In the genomic region with DNA sequence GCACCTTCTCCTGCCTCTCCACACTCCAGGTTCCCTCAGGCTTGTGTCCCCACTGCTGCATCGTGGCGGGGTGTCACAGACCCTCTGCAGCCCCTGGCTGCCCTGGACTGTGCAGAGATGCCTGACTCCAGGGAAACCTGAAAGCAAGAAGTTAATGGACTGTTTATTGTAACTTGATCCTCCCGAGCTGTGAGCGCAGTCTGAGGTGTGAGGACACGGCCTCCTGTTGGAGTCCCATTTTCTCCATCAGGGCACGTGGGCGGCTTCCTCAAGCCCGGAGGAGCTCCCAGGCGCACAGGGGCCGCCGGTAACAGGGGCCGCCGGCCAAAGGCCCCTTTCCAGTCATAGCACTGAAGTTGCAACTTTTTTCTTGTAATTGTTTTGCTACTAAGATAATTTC, we compare ENCODE assay signal across 20 cellular contexts. TPM values are rescaled to one million over a fixed set of nuclear protein-coding genes. Genes with fewer than 3 reads are reported as not detected.
DNase-seq lines count a peak whose midpoint lies in the region; ATAC-seq, FAIRE-seq and TF ChIP-seq lines count a peak whose summit lies in the region.
"Had no signal": no experiment of that assay in that cellular context is flagged by ENCODE, and none has a peak within 500 bp of the region (broad histone marks: within the 10 kb centered on the region; RNA-seq: fewer than 3 reads in every experiment).

No MANE protein-coding gene starts in this region.

- ATAC-seq in naive thymus-derived CD8-positive, alpha-beta T cell = no peak
- no peak for ATAC-seq in HG03139 (IDR thresholded peaks at IDR 0.05; ENCODE audit: unreplicated experiment)
- ATAC-seq: left colon, PC-3 had no signal

- H3K27me3 Mint-ChIP-seq in naive thymus-derived CD8-positive, alpha-beta T cell = no peaks in the 10 kb centered on the region

- POLR2A ChIA-PET in naive thymus-derived CD8-positive, alpha-beta T cell (lab: Charles Lee) = interaction anchor here (0.6 to 11.6 kb wide), 4 partner anchors 10 to 1614 kb away, joined by 4 to 218 read pairs (median 20); a partner anchor contains a TSS

- H3K4me3 ChIP-seq in BLaER1 = no peak overlapping the region
- H3K4me3 ChIP-seq in ascending aorta = peak overlapping the region in 1 of 2 donors; percentile 15
- no peak overlapping the region for H3K4me3 ChIP-seq in muscle layer of colon (ENCODE audit: low read depth in 1 of 2, low read length in 2 of 2)

- H3K9me3 Mint-ChIP-seq in naive thymus-derived CD8-positive, alpha-beta T cell = no peaks in the 10 kb centered on the region

- peaks cover 21 to 67% (median 58%) of the 10 kb centered on the region in 4 donors for H3K4me1 Mint-ChIP-seq in naive thymus-derived CD8-positive, alpha-beta T cell

- H3K9ac ChIP-seq in BLaER1 = no peak overlapping the region
- H3K9ac ChIP-seq in muscle layer of colon (ENCODE audit: low read length) = no peak overlapping the region
- H3K9ac ChIP-seq: SK-N-SH had no signal

- TF ChIP-seq CTCF in ascending aorta (IDR thresholded peaks at IDR 0.05) = no peak

- H3K9me3 ChIP-seq in BLaER1 (no peaks in the 10 kb centered on the region), ascending aorta (no peaks in the 10 kb centered on the region), muscle layer of colon (ENCODE audit: low read length) (no peaks in the 10 kb centered on the region)
- H3K9me3 ChIP-seq: Caco-2, SK-N-SH had no signal

- H3K36me3 Mint-ChIP-seq in naive thymus-derived CD8-positive, alpha-beta T cell = peaks cover 0 to 60% (median 20%) of the 10 kb centered on the region in 3 donors

- H3K27ac ChIP-seq in BLaER1 = peak overlapping the region; percentile 69; the same call in 1 of the 2 replicates
- H3K27ac ChIP-seq in ascending aorta = peak overlapping the region; percentile 81 to 88
- H3K27ac ChIP-seq in muscle layer of colon (ENCODE audit: low read depth, low read length) = peak overlapping the region; percentile 83
- H3K27ac ChIP-seq: HL-60 had no signal

- DNase-seq in HTR-8/SVneo (ENCODE audit: insufficient read length, low spot score) = no peak
- no peak for DNase-seq in ascending aorta (ENCODE audit: low spot score in 2 of 2)
- DNase-seq in NAMALWA (ENCODE audit: low spot score) = no peak
- no peak for DNase-seq in naive thymus-derived CD8-positive, alpha-beta T cell
- no peak for DNase-seq in frontal cortex (ENCODE audit: low spot score in 2 of 2)
- DNase-seq: activated CD4-positive, alpha-beta T cell treated with anti-CD3 and anti-CD28 coated beads, Interleukin-2, amount 50 U/mL, for 48 hours; Caco-2; central memory CD4-positive, alpha-beta T cell; Kasumi-1; left colon; NCI-H187; NCI-H774; PC-3; SK-N-SH had no signal

- H3K27me3 ChIP-seq in BLaER1 = no peaks in the 10 kb centered on the region
- no peaks in the 10 kb centered on the region for H3K27me3 ChIP-seq in ascending aorta
- no peaks in the 10 kb centered on the region for H3K27me3 ChIP-seq in muscle layer of colon (ENCODE audit: control insufficient read depth in 1 of 2, insufficient read depth in 2 of 2, low read length in 2 of 2)

- H3K36me3 ChIP-seq in BLaER1 = peaks cover 80% of the 10 kb centered on the region
- H3K36me3 ChIP-seq in ascending aorta = peaks cover 37 to 50% of the 10 kb centered on the region in 2 donors
- H3K36me3 ChIP-seq in muscle layer of colon (ENCODE audit: insufficient read depth, low read length) = peaks cover 37% of the 10 kb centered on the region

- FAIRE-seq in HTR-8/SVneo (lab: Jason Lieb, UNC) (peak; percentile 63), frontal cortex (lab: Jason Lieb, UNC) (no peak)
- FAIRE-seq: GM12892, TTC549 had no signal

- H3K4me3 Mint-ChIP-seq in naive thymus-derived CD8-positive, alpha-beta T cell = peak overlapping the region in 2 of 10 donors; percentile 29 to 66

- H3K4me1 ChIP-seq in BLaER1 = peaks cover 90% of the 10 kb centered on the region
- H3K4me1 ChIP-seq in ascending aorta = peaks cover 14 to 21% of the 10 kb centered on the region in 2 donors
- peaks cover 61% of the 10 kb centered on the region for H3K4me1 ChIP-seq in muscle layer of colon (ENCODE audit: insufficient read depth, low read length)
- H3K4me1 ChIP-seq: Caco-2 had no signal

- peaks cover 75% of the 10 kb centered on the region for H4K20me1 ChIP-seq in BLaER1

- H3K27ac Mint-ChIP-seq in naive thymus-derived CD8-positive, alpha-beta T cell = peak overlapping the region in 4 of 10 donors; percentile 29 to 96 (median 69)

- peak overlapping the region; percentile 49; the same call in 1 of the 2 replicates for H3K4me2 ChIP-seq in BLaER1
- H3K4me2 ChIP-seq: SK-N-SH had no signal

- intact Hi-C loops in ascending aorta (cut with DNase I) = loop anchor here (2.0 kb wide), 2 partner anchors 13 to 33 kb away; no protein-coding TSS in a partner anchor

RNA-seq across cellular contexts. Expression of a gene that starts 16.9 kb away (rescaled TPM):
- total RNA-seq in ascending aorta (24.6 TPM), frontal cortex (10.6 TPM)
- total RNA-seq in naive thymus-derived CD8-positive, alpha-beta T cell = 100 to 1,000 TPM; 117 to 121 TPM
- 100 to 1,000 TPM in 1 of 3 donors, 10 to 100 TPM in 2; 48.9 to 153 (median 69.0) TPM for polyA plus RNA-seq in naive thymus-derived CD8-positive, alpha-beta T cell

RNA-seq across cellular contexts. Expression of a gene that starts 57.1 kb away (rescaled TPM):
- total RNA-seq in ascending aorta (9.5 TPM), frontal cortex (31.8 TPM)
- total RNA-seq in naive thymus-derived CD8-positive, alpha-beta T cell = 10 to 100 TPM; 30.9 to 34.0 TPM
- polyA plus RNA-seq in naive thymus-derived CD8-positive, alpha-beta T cell = 10 to 100 TPM; 35.5 to 54.4 (median 37.0) TPM
